Comparison of ENCODE assay signal across 9 cellular contexts in genomic region chr11:128714881-128715280, GRCh38. TPM values are rescaled to one million over a fixed set of nuclear protein-coding genes. Genes with fewer than 3 reads are reported as not detected.
DNase-seq lines count a peak whose midpoint lies in the region; FAIRE-seq and TF ChIP-seq lines count a peak whose summit lies in the region.
"Had no signal": no experiment of that assay in that cellular context is flagged by ENCODE, and none has a peak within 500 bp of the region (broad histone marks: within the 10 kb centered on the region; RNA-seq: fewer than 3 reads in every experiment).

No MANE protein-coding gene starts in this region.

- no peak overlapping the region for H3K4me3 Mint-ChIP-seq in activated T-helper 2 cell treated with anti-CD3 and anti-CD28 coated beads, Interferon-gamma antibody, Interleukin-2, Interleukin-4, amounts not matched to agents 10 μg/mL and 5 μg/mL and 100 μg/mL, durations not matched to agents 14 hours and 24 hours and 36 hours (ENCODE audit: low read depth)
- no peak overlapping the region for H3K4me3 Mint-ChIP-seq in H9

- H3K27me3 ChIP-seq in ACC112 (ENCODE audit: insufficient read depth, low read length) (no peaks in the 10 kb centered on the region), H9 (ENCODE audit: insufficient read depth, low read length) (no peaks in the 10 kb centered on the region)

- no peak overlapping the region for H2BK20ac ChIP-seq in H9 (ENCODE audit: low read depth, low read length, poor library complexity, severe bottlenecking)

- intact Hi-C loops in activated T-helper 2 cell treated with anti-CD3 and anti-CD28 coated beads, Interferon-gamma antibody, Interleukin-2, Interleukin-4, amounts not matched to agents 10 μg/mL and 5 μg/mL and 100 μg/mL, durations not matched to agents 14 hours and 24 hours and 36 hours (cut with micrococcal nuclease): loop anchor here (5.0 kb wide), 1 partner anchor 42 kb away; no protein-coding TSS in a partner anchor
- intact Hi-C loops in kidney (cut with DNase I): no loop called here
- intact Hi-C loops in head of caudate nucleus (cut with DNase I): no loop called here

- peaks cover 84% of the 10 kb centered on the region for H3K4me1 Mint-ChIP-seq in activated T-helper 2 cell treated with anti-CD3 and anti-CD28 coated beads, Interferon-gamma antibody, Interleukin-2, Interleukin-4, amounts not matched to agents 10 μg/mL and 5 μg/mL and 100 μg/mL, durations not matched to agents 14 hours and 24 hours and 36 hours (ENCODE audit: low read depth)
- H3K4me1 Mint-ChIP-seq in H9: peaks cover 51 to 59% of the 10 kb centered on the region in 2 experiments

- no peaks in the 10 kb centered on the region for H3K27me3 Mint-ChIP-seq in activated T-helper 2 cell treated with anti-CD3 and anti-CD28 coated beads, Interferon-gamma antibody, Interleukin-2, Interleukin-4, amounts not matched to agents 10 μg/mL and 5 μg/mL and 100 μg/mL, durations not matched to agents 14 hours and 24 hours and 36 hours (ENCODE audit: low read depth)
- H3K27me3 Mint-ChIP-seq in H9 (ENCODE audit: low read depth): peaks cover 18% of the 10 kb centered on the region

- H3K4me3 ChIP-seq in ACC112 (ENCODE audit: low read depth, low read length) (peak overlapping the region; percentile 57; the same call in 1 of the 2 replicates), kidney (ENCODE audit: low read length in 2 of 2) (no peak overlapping the region)

- H3K18ac ChIP-seq in H9 (ENCODE audit: insufficient read length, low read depth, low read length): no peak overlapping the region

- H2AFZ ChIP-seq in ACC112 (ENCODE audit: low read length, unreplicated experiment) (no peak overlapping the region), H9 (ENCODE audit: low read length) (no peak overlapping the region)

- no CpG with 5 or more reads among the region's 9 CpGs for WGBS in H9 (ENCODE audit: extremely low coverage, insufficient read length, low lambda C conversion rate)

- H3K4ac ChIP-seq in H9 (ENCODE audit: low read depth, low read length): no peak overlapping the region

- peak; percentile 95 for DNase-seq in ELR (ENCODE audit: low read depth)
- DNase-seq in activated T-helper 2 cell treated with anti-CD3 and anti-CD28 coated beads, Interferon-gamma antibody, Interleukin-2, Interleukin-4, amounts not matched to agents 10 μg/mL and 5 μg/mL and 100 μg/mL, durations not matched to agents 14 hours and 24 hours and 36 hours (ENCODE audit: low spot score): no peak
- DNase-seq in kidney: peak; percentile 59
- DNase-seq in H9: no peak
- no peak for DNase-seq in head of caudate nucleus
- DNase-seq in KG1 (lab: John Stamatoyannopoulos, UW): no peak
- DNase-seq in pons (ENCODE audit: low spot score): no peak

- no peak for FAIRE-seq in kidney (lab: Jason Lieb, UNC)

- no peaks in the 10 kb centered on the region for H3K79me1 ChIP-seq in H9 (ENCODE audit: insufficient read depth, low read depth, low read length, poor library complexity, severe bottlenecking)

- no peak overlapping the region for H4K5ac ChIP-seq in H9 (ENCODE audit: insufficient read length, low read depth, low read length)

- H3K56ac ChIP-seq in H9 (ENCODE audit: insufficient read length, low read depth, low read length): no peak overlapping the region

- H3K27ac ChIP-seq in ACC112 (ENCODE audit: low read depth, low read length): peak overlapping the region; percentile 92
- H3K27ac ChIP-seq in kidney (ENCODE audit: low read depth in 2 of 2, low read length in 2 of 2): peak overlapping the region in 1 of 2 donors; percentile 15
- no peak overlapping the region for H3K27ac ChIP-seq in H9 (ENCODE audit: insufficient read length, low read depth, low read length)
- H3K27ac ChIP-seq: KMS-11 had no signal

- peaks cover 4% of the 10 kb centered on the region for H3K9me3 Mint-ChIP-seq in activated T-helper 2 cell treated with anti-CD3 and anti-CD28 coated beads, Interferon-gamma antibody, Interleukin-2, Interleukin-4, amounts not matched to agents 10 μg/mL and 5 μg/mL and 100 μg/mL, durations not matched to agents 14 hours and 24 hours and 36 hours
- H3K9me3 Mint-ChIP-seq in H9: no peaks in the 10 kb centered on the region; a peak in 3 of 5 replicates

- no peak overlapping the region for H2BK12ac ChIP-seq in H9 (ENCODE audit: insufficient read length, low read depth, low read length)

- no peak overlapping the region for H3K4me2 ChIP-seq in H9 (ENCODE audit: insufficient read depth, insufficient read length, low read length)
- H3K4me2 ChIP-seq: KMS-11 had no signal

- H3K23ac ChIP-seq in H9 (ENCODE audit: insufficient read length, low read depth, low read length): no peak overlapping the region

- no peak overlapping the region for H3K9ac ChIP-seq in kidney (ENCODE audit: low read length in 2 of 2)
- H3K9ac ChIP-seq in H9 (ENCODE audit: extremely low read depth, insufficient read length, low read length): no peak overlapping the region
- H3K9ac ChIP-seq: KMS-11 had no signal

- peak overlapping the region; percentile 69 for H3K27ac Mint-ChIP-seq in activated T-helper 2 cell treated with anti-CD3 and anti-CD28 coated beads, Interferon-gamma antibody, Interleukin-2, Interleukin-4, amounts not matched to agents 10 μg/mL and 5 μg/mL and 100 μg/mL, durations not matched to agents 14 hours and 24 hours and 36 hours
- no peak overlapping the region for H3K27ac Mint-ChIP-seq in H9

- H3K79me2 ChIP-seq in ACC112 (ENCODE audit: control insufficient read depth, insufficient read depth, low read length, unreplicated experiment) (peaks cover 80% of the 10 kb centered on the region), H9 (ENCODE audit: insufficient read depth, low read length) (no peaks in the 10 kb centered on the region)

- no peak for TF ChIP-seq CTCF in kidney (IDR thresholded peaks at IDR 0.05; ENCODE audit: borderline replicate concordance, extremely low read depth, insufficient read depth)
- TF ChIP-seq CTCF in H9 (conservative IDR thresholded peaks at IDR 0.05): no peak

- no peak overlapping the region for H3T11ph ChIP-seq in H9 (ENCODE audit: low read length)

- H3K4me1 ChIP-seq in ACC112 (ENCODE audit: control insufficient read depth, insufficient read depth, low read length, unreplicated experiment) (peaks cover 68% of the 10 kb centered on the region), kidney (ENCODE audit: control insufficient read depth in 1 of 2, insufficient read depth in 1 of 2, low read depth in 1 of 2, low read length in 2 of 2) (peaks cover 10 to 24% of the 10 kb centered on the region in 2 donors), H9 (ENCODE audit: insufficient read depth, low read length) (peaks cover 23% of the 10 kb centered on the region)

- H2BK120ac ChIP-seq in H9 (ENCODE audit: low read depth, low read length, poor library complexity, severe bottlenecking): no peak overlapping the region

- H3K36me3 ChIP-seq in ACC112 (ENCODE audit: insufficient read depth, low read length) (no peaks in the 10 kb centered on the region), kidney (ENCODE audit: control insufficient read depth in 1 of 2, insufficient read depth in 2 of 2, low read length in 2 of 2) (no peaks in the 10 kb centered on the region)

- no peak overlapping the region for H4K91ac ChIP-seq in H9 (ENCODE audit: insufficient read length, low read depth, low read length)

- no peak overlapping the region for H4K8ac ChIP-seq in H9 (replicated peaks; ENCODE audit: insufficient read length, low read depth, low read length)

- H3K23me2 ChIP-seq in H9 (ENCODE audit: insufficient read length, low read depth, low read length, poor library complexity, severe bottlenecking): no peaks in the 10 kb centered on the region

- no peak overlapping the region for H3K14ac ChIP-seq in H9 (ENCODE audit: insufficient read depth, low read length)

- H4K20me1 ChIP-seq in H9 (ENCODE audit: control insufficient read depth, insufficient read depth, insufficient read length): no peaks in the 10 kb centered on the region

- H3K9me3 ChIP-seq in kidney (ENCODE audit: control insufficient read depth in 1 of 2, low read length in 2 of 2) (no peaks in the 10 kb centered on the region), H9 (ENCODE audit: control insufficient read depth, low read depth, low read length) (no peaks in the 10 kb centered on the region)

- peaks cover 29% of the 10 kb centered on the region for H3K36me3 Mint-ChIP-seq in activated T-helper 2 cell treated with anti-CD3 and anti-CD28 coated beads, Interferon-gamma antibody, Interleukin-2, Interleukin-4, amounts not matched to agents 10 μg/mL and 5 μg/mL and 100 μg/mL, durations not matched to agents 14 hours and 24 hours and 36 hours (ENCODE audit: low read depth)
- H3K36me3 Mint-ChIP-seq in H9 (ENCODE audit: insufficient read depth in 1 of 3, low read depth in 3 of 3): no peaks in the 10 kb centered on the region

- H2BK5ac ChIP-seq in H9 (ENCODE audit: insufficient read length, low read length): no peak overlapping the region

- H2AK5ac ChIP-seq in H9 (ENCODE audit: insufficient read length, low read length): no peak overlapping the region

- no peak overlapping the region for H2BK15ac ChIP-seq in H9 (ENCODE audit: low read depth, low read length)

RNA-seq across cellular contexts. Expression of gene FLI1, which starts 21.0 kb away (rescaled TPM):
- total RNA-seq in activated T-helper 2 cell treated with anti-CD3 and anti-CD28 coated beads, Interferon-gamma antibody, Interleukin-2, Interleukin-4, amounts not matched to agents 10 μg/mL and 5 μg/mL and 100 μg/mL, durations not matched to agents 14 hours and 24 hours and 36 hours: 38.1 and 38.3 TPM in 2 replicates
- 28.2 TPM for total RNA-seq in kidney
- polyA plus RNA-seq in kidney (ENCODE audit: insufficient read depth, low read depth, low replicate concordance): 5.7 TPM
- total RNA-seq in H9 (2021): 0.24 and 0.66 TPM in 2 replicates

Comparison
In these comparisons a context has a peak if more than half of its experiments do, and no peak if none do; other contexts are left out.
1. DNase-seq: peak in ELR (single experiment) and kidney (single experiment); none in activated T-helper 2 cell treated with anti-CD3 and anti-CD28 coated beads, Interferon-gamma antibody, Interleukin-2, Interleukin-4, amounts not matched to agents 10 μg/mL and 5 μg/mL and 100 μg/mL, durations not matched to agents 14 hours and 24 hours and 36 hours (single experiment), H9 (single experiment), head of caudate nucleus (0 of 42), KG1 (single experiment) and pons (single experiment).
2. RNA of gene FLI1, which starts 21.0 kb away (total RNA-seq): 38.1 to 38.3 TPM in activated T-helper 2 cell treated with anti-CD3 and anti-CD28 coated beads, Interferon-gamma antibody, Interleukin-2, Interleukin-4, amounts not matched to agents 10 μg/mL and 5 μg/mL and 100 μg/mL, durations not matched to agents 14 hours and 24 hours and 36 hours and 28.2 TPM in kidney (single experiment); 0.24 to 0.66 TPM in H9; every median in the first group is over 10 times any median in the second.